Comparison of ENCODE assay signal across 8 cellular contexts in genomic region chr7:16644624-16644986, GRCh38. TPM values are rescaled to one million over a fixed set of nuclear protein-coding genes. Genes with fewer than 3 reads are reported as not detected.
DNase-seq lines count a peak whose midpoint lies in the region; ATAC-seq and TF ChIP-seq lines count a peak whose summit lies in the region.

No MANE protein-coding gene starts in this region.

- DNase-seq in HL-60 (ENCODE audit: low read depth in 1 of 2, low spot score in 1 of 2) (peak in 1 of 2 experiments; percentile 61), T-cell (peak in 33 of 34 experiments; percentile 19 to 63 (median 45)), hepatocyte (ENCODE audit: low spot score) (peak; percentile 62), NCI-H1092 treated with DMSO at 0.1 percent for 48 hours (lab: John Stamatoyannopoulos, UW) (no peak)

- peak overlapping the region; percentile 97 for H2AFZ ChIP-seq in ACC112 (ENCODE audit: low read length, unreplicated experiment)
- H2AFZ ChIP-seq in hepatocyte, result peak overlapping the region; percentile 47

- CTCF ChIA-PET in T-cell (lab: Charles Lee), result no interaction called here

- H3K27ac ChIP-seq in ACC112 (ENCODE audit: low read depth, low read length) (peak overlapping the region; percentile 85), HL-60 (replicated peaks) (peak overlapping the region; percentile 99), adipose tissue (ENCODE audit: low read depth, low read length) (peak overlapping the region; percentile 7), hepatocyte (peak overlapping the region; percentile 90)

- no peaks in the 10 kb centered on the region for H3K36me3 ChIP-seq in ACC112 (ENCODE audit: insufficient read depth, low read length)
- no peaks in the 10 kb centered on the region for H3K36me3 ChIP-seq in hepatocyte (replicated peaks; ENCODE audit: insufficient read depth, low read depth)
- H3K36me3 ChIP-seq in skeletal muscle satellite cell (ENCODE audit: insufficient read depth, low read length), result no peaks in the 10 kb centered on the region

- no peaks in the 10 kb centered on the region for H3K9me2 ChIP-seq in hepatocyte (replicated peaks; ENCODE audit: insufficient read depth)

- peak overlapping the region; percentile 89 to 98 (median 97) for H3K4me3 Mint-ChIP-seq in T-cell

- no peaks in the 10 kb centered on the region for H3K27me3 Mint-ChIP-seq in T-cell

- peak overlapping the region; percentile 91 for H3K4me2 ChIP-seq in hepatocyte
- peak overlapping the region; percentile 82 for H3K4me2 ChIP-seq in skeletal muscle satellite cell (ENCODE audit: low read length)

- no peak for TF ChIP-seq CTCF in HL-60 (IDR thresholded peaks at IDR 0.05; ENCODE audit: insufficient read depth, low read length)
- TF ChIP-seq CTCF in hepatocyte (IDR thresholded peaks at IDR 0.05; ENCODE audit: poor library complexity), result no peak

- peak in 3 of 4 experiments; percentile 8 to 18 (median 14) for ATAC-seq in T-cell (replicated peaks in 1 of 4)
- ATAC-seq in GM21360 (IDR thresholded peaks at IDR 0.05; ENCODE audit: unreplicated experiment), result no peak

- H3K36me3 Mint-ChIP-seq in T-cell, result peaks cover 5% of the 10 kb centered on the region

- no peaks in the 10 kb centered on the region for H3K27me3 ChIP-seq in ACC112 (ENCODE audit: insufficient read depth, low read length)
- no peaks in the 10 kb centered on the region for H3K27me3 ChIP-seq in HL-60 (ENCODE audit: insufficient read depth, poor library complexity, severe bottlenecking)
- H3K27me3 ChIP-seq in hepatocyte, result no peaks in the 10 kb centered on the region
- no peaks in the 10 kb centered on the region for H3K27me3 ChIP-seq in skeletal muscle satellite cell (ENCODE audit: control insufficient read depth, insufficient read depth, low read length)

- H3K4me3 ChIP-seq in ACC112 (ENCODE audit: low read depth, low read length) (peak overlapping the region; percentile 98), HL-60 (replicated peaks; ENCODE audit: insufficient read depth, low read length) (peak overlapping the region; percentile 75), hepatocyte (peak overlapping the region; percentile 54), skeletal muscle satellite cell (ENCODE audit: low read length) (peak overlapping the region; percentile 89)

- H3K79me2 ChIP-seq in ACC112 (ENCODE audit: control insufficient read depth, insufficient read depth, low read length, unreplicated experiment) (peaks cover 68% of the 10 kb centered on the region), hepatocyte (peaks cover 86% of the 10 kb centered on the region)

- H3K27ac Mint-ChIP-seq in T-cell, result peak overlapping the region; percentile 72 to 80

- peaks cover 18% of the 10 kb centered on the region for H4K20me1 ChIP-seq in hepatocyte (ENCODE audit: insufficient read depth, poor library complexity, severe bottlenecking)

- H3K4me1 Mint-ChIP-seq in T-cell, result peaks cover 59 to 66% (median 61%) of the 10 kb centered on the region in 3 donors

- WGBS in adipose tissue, 3 donors, result 0 to 1% (median 1%) methylated on average over 22 of the region's 22 CpGs
- WGBS in hepatocyte (ENCODE audit: low lambda C conversion rate, missing lambda C conversion rate), result 3% methylated on average over 22 of the region's 22 CpGs

- no peaks in the 10 kb centered on the region for H3K9me3 ChIP-seq in hepatocyte (ENCODE audit: low read depth)
- H3K9me3 ChIP-seq in skeletal muscle satellite cell (replicated peaks; ENCODE audit: low read length), result no peaks in the 10 kb centered on the region

- POLR2A ChIA-PET in T-cell (lab: Charles Lee), result no interaction called here

- H3K9ac ChIP-seq in skeletal muscle satellite cell (ENCODE audit: low read depth, low read length), result peak overlapping the region; percentile 82

- no peaks in the 10 kb centered on the region for H3K9me3 Mint-ChIP-seq in T-cell

- peaks cover 38% of the 10 kb centered on the region for H3K4me1 ChIP-seq in ACC112 (ENCODE audit: control insufficient read depth, insufficient read depth, low read length, unreplicated experiment)
- peaks cover 30% of the 10 kb centered on the region for H3K4me1 ChIP-seq in hepatocyte (ENCODE audit: insufficient read depth)
- H3K4me1 ChIP-seq in skeletal muscle satellite cell (ENCODE audit: control insufficient read depth, insufficient read depth, low read length), result peaks cover 30% of the 10 kb centered on the region

RNA-seq across cellular contexts. Expression of gene ANKMY2, which starts 0.9 kb away (rescaled TPM):
- total RNA-seq in T-cell (10 to 100 TPM in 2 of 5 donors, 1 to 10 TPM in 3; 7.8 to 10.9 (median 10.0) TPM), hepatocyte (42.5 and 48.0 TPM in 2 replicates)
- polyA plus RNA-seq in adipose tissue (10 to 100 TPM in 1 of 3 donors, 1 to 10 TPM in 2; 6.0 to 12.9 (median 8.5) TPM), hepatocyte (30.7 and 31.5 TPM in 2 replicates)
- total RNA-seq in skeletal muscle satellite cell (2012; rRNA removed), result 14.0 and 14.7 TPM in 2 replicates

RNA-seq across cellular contexts. Expression of gene BZW2, which starts 1.4 kb away (rescaled TPM):
- total RNA-seq in T-cell, result 10 to 100 TPM; 22.1 to 35.1 (median 30.2) TPM
- 10 to 100 TPM; 25.5 to 42.8 (median 30.4) TPM for polyA plus RNA-seq in adipose tissue
- total RNA-seq in hepatocyte, result 96.7 and 97.7 TPM in 2 replicates
- 60.5 and 72.1 TPM in 2 replicates for polyA plus RNA-seq in hepatocyte
- total RNA-seq in skeletal muscle satellite cell (2012; rRNA removed), result 87.4 and 106 TPM in 2 replicates

Comparison
In these comparisons a context has a peak if more than half of its experiments do, and no peak if none do; other contexts are left out.
1. H3K27ac ChIP-seq: peak in every context shown above with its lines; median percentile 99 in HL-60; 90 in hepatocyte; 85 in ACC112; 7 in adipose tissue.